ENCODE assay signal across 8 cellular contexts in the genomic region with DNA sequence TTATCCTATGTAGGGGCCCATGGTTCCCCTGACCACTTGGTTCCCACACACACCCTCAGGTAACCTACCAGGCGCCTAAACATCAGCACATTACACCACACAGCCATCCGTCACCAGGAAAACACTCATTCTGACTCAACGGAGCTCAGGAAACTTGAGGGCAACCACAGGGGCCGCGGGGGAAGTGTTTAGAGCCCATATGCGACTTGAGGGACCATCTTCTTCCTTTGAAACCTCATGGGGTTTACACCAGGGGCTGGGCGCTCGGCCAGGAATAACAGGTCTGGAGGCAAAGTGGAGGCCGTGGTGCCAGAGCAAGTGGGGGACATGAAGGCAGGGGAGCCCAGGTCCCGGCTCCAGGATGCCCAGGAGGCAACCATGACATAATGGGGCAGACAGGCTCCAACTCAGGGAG. TPM values are rescaled to one million over a fixed set of nuclear protein-coding genes. Genes with fewer than 3 reads are reported as not detected.
DNase-seq lines count a peak whose midpoint lies in the region; ATAC-seq and TF ChIP-seq lines count a peak whose summit lies in the region.

No MANE protein-coding gene starts in this region.

- no peak for TF ChIP-seq CTCF in endodermal cell (conservative IDR thresholded peaks at IDR 0.05)

- H3K27me3 ChIP-seq in MG63 (no peaks in the 10 kb centered on the region), endodermal cell (ENCODE audit: control insufficient read depth, insufficient read depth, low read length, poor library complexity, severe bottlenecking) (peaks cover 19% of the 10 kb centered on the region)

- no peaks in the 10 kb centered on the region for H3K9me3 Mint-ChIP-seq in activated CD4-positive, alpha-beta memory T cell treated with anti-CD3 and anti-CD28 coated beads, Interleukin-2, amount 10 ng/mL, durations not matched to agents 7 days and 5 days
- no peaks in the 10 kb centered on the region for H3K9me3 Mint-ChIP-seq in endodermal cell

- POLR2A ChIA-PET in activated CD4-positive, alpha-beta memory T cell treated with anti-CD3 and anti-CD28 coated beads, Interleukin-2, amount 10 ng/mL, durations not matched to agents 7 days and 5 days (lab: Charles Lee): interaction anchor here (0.9 to 2.2 kb wide), 8 partner anchors 12 to 196 kb away, joined by 3 to 11 read pairs (median 4); partner anchors contain the start of genes ABHD11, BAZ1B, BUD23 and DNAJC30

- H3K4me3 ChIP-seq in MG63 (peak overlapping the region; percentile 65), endodermal cell (ENCODE audit: low read length) (no peak overlapping the region)

- H3K9me3 ChIP-seq in MG63 (no peaks in the 10 kb centered on the region), endodermal cell (ENCODE audit: control insufficient read depth, low read length) (no peaks in the 10 kb centered on the region)

- H3K4me1 ChIP-seq in endodermal cell (ENCODE audit: control insufficient read depth, insufficient read depth, low read length): peaks cover 4% of the 10 kb centered on the region

- no peak overlapping the region for H3K9ac ChIP-seq in endodermal cell (ENCODE audit: extremely low read depth, low read length, poor library complexity, severe bottlenecking)

- peak overlapping the region; percentile 70 for H3K27ac Mint-ChIP-seq in activated CD4-positive, alpha-beta memory T cell treated with anti-CD3 and anti-CD28 coated beads, Interleukin-2, amount 10 ng/mL, durations not matched to agents 7 days and 5 days
- H3K27ac Mint-ChIP-seq in endodermal cell: no peak overlapping the region

- H3K4me1 Mint-ChIP-seq in activated CD4-positive, alpha-beta memory T cell treated with anti-CD3 and anti-CD28 coated beads, Interleukin-2, amount 10 ng/mL, durations not matched to agents 7 days and 5 days: peaks cover 38% of the 10 kb centered on the region
- no peaks in the 10 kb centered on the region for H3K4me1 Mint-ChIP-seq in endodermal cell

- peaks cover 3% of the 10 kb centered on the region; the same call in 1 of the 2 replicates for H3K36me3 ChIP-seq in MG63
- H3K36me3 ChIP-seq in endodermal cell (ENCODE audit: control insufficient read depth, insufficient read depth, low read length): no peaks in the 10 kb centered on the region

- peaks cover 15% of the 10 kb centered on the region for H3K27me3 Mint-ChIP-seq in activated CD4-positive, alpha-beta memory T cell treated with anti-CD3 and anti-CD28 coated beads, Interleukin-2, amount 10 ng/mL, durations not matched to agents 7 days and 5 days
- peaks cover 36% of the 10 kb centered on the region for H3K27me3 Mint-ChIP-seq in endodermal cell (ENCODE audit: insufficient read depth)

- DNase-seq in CD1c-positive myeloid dendritic cell (ENCODE audit: extremely low spot score): peak; percentile 40
- peak; percentile 69 for DNase-seq in MG63
- peak; percentile 87 for DNase-seq in activated CD4-positive, alpha-beta memory T cell treated with anti-CD3 and anti-CD28 coated beads, Interleukin-2, amount 10 ng/mL, durations not matched to agents 7 days and 5 days
- no peak for DNase-seq in endodermal cell
- DNase-seq in stimulated activated CD4-positive, alpha-beta T cell treated with anti-CD3 and anti-CD28 coated beads, Interleukin-15, amount 100 ng/mL, for 1 hour (ENCODE audit: low read depth in 1 of 2, low spot score in 1 of 2): peak; percentile 50 to 52
- DNase-seq in amygdala (lab: John Stamatoyannopoulos, UW): no peak

- H3K27ac ChIP-seq in endodermal cell (ENCODE audit: low read depth, low read length): no peak overlapping the region

- H3K4me3 Mint-ChIP-seq in activated CD4-positive, alpha-beta memory T cell treated with anti-CD3 and anti-CD28 coated beads, Interleukin-2, amount 10 ng/mL, durations not matched to agents 7 days and 5 days: peak overlapping the region; percentile 75
- peak overlapping the region; percentile 60 for H3K4me3 Mint-ChIP-seq in endodermal cell

- CTCF ChIA-PET in activated CD4-positive, alpha-beta memory T cell treated with anti-CD3 and anti-CD28 coated beads, Interleukin-2, amount 10 ng/mL, durations not matched to agents 7 days and 5 days (lab: Charles Lee): interaction anchor here (0.6 to 2.3 kb wide), 6 partner anchors 10 to 137 kb away, joined by 3 to 10 read pairs (median 4); no protein-coding TSS in a partner anchor

- WGBS in endodermal cell (ENCODE audit: insufficient coverage in 1 of 2, insufficient read length in 1 of 2), 2 experiments: 88 to 92% methylated on average over 9 to 10 of the region's 10 CpGs

- no peak for ATAC-seq in GM18861 (IDR thresholded peaks at IDR 0.05; ENCODE audit: unreplicated experiment)
- no peak for ATAC-seq in GM21528 (IDR thresholded peaks at IDR 0.05; ENCODE audit: low FRiP score, unreplicated experiment)

- peaks cover 13% of the 10 kb centered on the region for H3K36me3 Mint-ChIP-seq in activated CD4-positive, alpha-beta memory T cell treated with anti-CD3 and anti-CD28 coated beads, Interleukin-2, amount 10 ng/mL, durations not matched to agents 7 days and 5 days (ENCODE audit: low read depth)
- H3K36me3 Mint-ChIP-seq in endodermal cell (ENCODE audit: low read depth): peaks cover 10% of the 10 kb centered on the region

RNA-seq across cellular contexts. Expression of gene STX1A, which starts 1.5 kb away (rescaled TPM):
- 3.8 and 7.8 TPM in 2 replicates for total RNA-seq in MG63 (2014; rRNA removed; shearing (Covaris generic); ENCODE audit: low replicate concordance)
- total RNA-seq in activated CD4-positive, alpha-beta memory T cell treated with anti-CD3 and anti-CD28 coated beads, Interleukin-2, amount 10 ng/mL, durations not matched to agents 7 days and 5 days: 10 to 100 TPM; 27.9 to 30.7 TPM
- 10 to 100 TPM; 23.0 to 34.4 TPM for total RNA-seq in endodermal cell
- 25.5 TPM for polyA plus RNA-seq in endodermal cell (2013, experiment 1 of 2)
- polyA plus RNA-seq in endodermal cell (2013, experiment 2 of 2): 16.4 TPM

RNA-seq across cellular contexts. Expression of gene ABHD11, which starts 20.6 kb away (rescaled TPM):
- total RNA-seq in MG63 (2014; rRNA removed; shearing (Covaris generic); ENCODE audit: low replicate concordance): 5.0 and 16.7 TPM in 2 replicates
- 10 to 100 TPM; 12.3 to 13.7 TPM for total RNA-seq in activated CD4-positive, alpha-beta memory T cell treated with anti-CD3 and anti-CD28 coated beads, Interleukin-2, amount 10 ng/mL, durations not matched to agents 7 days and 5 days
- 100 to 1,000 TPM in 1 of 2 donors, 10 to 100 TPM in 1; 76.9 to 109 TPM for total RNA-seq in endodermal cell
- polyA plus RNA-seq in endodermal cell (2013, experiment 1 of 2): 10.1 TPM
- polyA plus RNA-seq in endodermal cell (2013, experiment 2 of 2): 10.6 TPM

RNA-seq across cellular contexts. Expression of gene BUD23, which starts 34.6 kb away (rescaled TPM):
- total RNA-seq in MG63 (2014; rRNA removed; shearing (Covaris generic); ENCODE audit: low replicate concordance): 88.8 and 104 TPM in 2 replicates
- 10 to 100 TPM; 57.0 to 57.2 TPM for total RNA-seq in activated CD4-positive, alpha-beta memory T cell treated with anti-CD3 and anti-CD28 coated beads, Interleukin-2, amount 10 ng/mL, durations not matched to agents 7 days and 5 days
- 10 to 100 TPM; 62.2 to 67.2 TPM for total RNA-seq in endodermal cell
- 55.9 TPM for polyA plus RNA-seq in endodermal cell (2013, experiment 1 of 2)
- polyA plus RNA-seq in endodermal cell (2013, experiment 2 of 2): 66.2 TPM

RNA-seq across cellular contexts. Expression of gene DNAJC30, which starts 34.7 kb away (rescaled TPM):
- total RNA-seq in MG63 (2014; rRNA removed; shearing (Covaris generic); ENCODE audit: low replicate concordance): 5.6 and 6.8 TPM in 2 replicates
- total RNA-seq in activated CD4-positive, alpha-beta memory T cell treated with anti-CD3 and anti-CD28 coated beads, Interleukin-2, amount 10 ng/mL, durations not matched to agents 7 days and 5 days: 1 to 10 TPM; 5.9 to 6.4 TPM
- 10 to 100 TPM in 1 of 2 donors, 1 to 10 TPM in 1; 8.9 to 11.1 TPM for total RNA-seq in endodermal cell
- polyA plus RNA-seq in endodermal cell (2013, experiment 1 of 2): 4.6 TPM
- polyA plus RNA-seq in endodermal cell (2013, experiment 2 of 2): 4.4 TPM

RNA-seq across cellular contexts. Expression of gene VPS37D, which starts 50.4 kb away (rescaled TPM):
- 1.4 and 2.6 TPM in 2 replicates for total RNA-seq in MG63 (2014; rRNA removed; shearing (Covaris generic); ENCODE audit: low replicate concordance)
- total RNA-seq in activated CD4-positive, alpha-beta memory T cell treated with anti-CD3 and anti-CD28 coated beads, Interleukin-2, amount 10 ng/mL, durations not matched to agents 7 days and 5 days: under 1 TPM; 0.33 to 0.40 TPM
- 1 to 10 TPM; 6.1 to 9.1 TPM for total RNA-seq in endodermal cell
- 12.5 TPM for polyA plus RNA-seq in endodermal cell (2013, experiment 1 of 2)
- polyA plus RNA-seq in endodermal cell (2013, experiment 2 of 2): 10.6 TPM

Comparison
In these comparisons a context has a peak if more than half of its experiments do, and no peak if none do; other contexts are left out.
1. DNase-seq: peak in CD1c-positive myeloid dendritic cell (single experiment), MG63 (single experiment), activated CD4-positive, alpha-beta memory T cell treated with anti-CD3 and anti-CD28 coated beads, Interleukin-2, amount 10 ng/mL, durations not matched to agents 7 days and 5 days (single experiment) and stimulated activated CD4-positive, alpha-beta T cell treated with anti-CD3 and anti-CD28 coated beads, Interleukin-15, amount 100 ng/mL, for 1 hour (2 of 2); none in endodermal cell (single experiment) and amygdala (0 of 56).